ENCODE assay signal across 1 cellular context in the genomic region with DNA sequence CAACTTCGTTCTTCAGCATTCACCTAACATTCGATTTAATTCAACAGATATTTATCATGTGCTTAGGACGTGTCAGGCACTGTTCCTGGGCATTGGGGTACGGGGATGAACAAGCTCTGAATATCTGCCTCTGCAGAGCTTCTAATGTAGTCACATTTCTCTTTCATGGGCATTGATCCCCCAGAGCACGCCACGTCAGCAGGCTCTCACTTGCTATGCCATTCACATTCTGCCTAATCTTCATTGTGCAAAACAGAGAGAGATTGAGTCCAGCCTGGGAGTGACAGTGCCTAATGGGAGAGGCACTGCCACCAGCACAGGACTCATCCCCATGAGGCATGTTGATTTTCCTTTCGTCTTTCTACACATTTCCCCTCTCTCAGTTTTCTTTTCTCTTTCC.
TF ChIP-seq lines count a peak whose summit lies in the region.

No MANE protein-coding gene starts in this region.

TF ChIP-seq in SK-N-SH treated with all-trans-retinoic acid at 6 μM for 48 hours, 23 proteins besides CTCF, POLR2A, EP300 and RAD21 (continued from another document):
- no peak for TF ChIP-seq ARNTL (CRISPR knock-in tag; IDR thresholded peaks at IDR 0.05; ENCODE audit: borderline replicate concordance, low read depth)
